Comparison of ENCODE assay signal across 7 cellular contexts in the genomic region with DNA sequence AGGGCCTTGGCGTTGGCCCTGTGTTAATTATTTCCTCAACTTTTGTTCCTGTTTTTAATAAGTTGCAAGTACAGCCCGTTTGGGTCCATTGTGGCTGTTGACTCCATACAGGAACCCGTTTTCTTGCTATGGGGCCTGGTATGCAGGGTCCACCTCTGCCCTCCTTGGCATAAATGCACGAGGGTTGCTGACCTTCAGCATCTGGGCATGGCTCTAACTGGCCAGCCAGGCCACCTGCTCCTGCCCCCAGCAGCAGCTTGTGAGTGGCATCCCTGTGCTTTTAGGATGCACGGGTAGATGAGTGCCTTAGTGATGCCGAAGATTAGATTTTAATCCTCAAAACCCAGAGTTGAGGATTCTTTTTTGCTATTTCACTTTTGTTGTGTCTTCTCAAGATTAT.
"Had no signal": no experiment of that assay in that cellular context is flagged by ENCODE, and none has a peak within 500 bp of the region (broad histone marks: within the 10 kb centered on the region; RNA-seq: fewer than 3 reads in every experiment).

No MANE protein-coding gene starts in this region.

- H3K4me1 Mint-ChIP-seq: IgD-negative memory B cell had no signal

- H3K27ac Mint-ChIP-seq: IgD-negative memory B cell had no signal

- DNase-seq: IMR-90, KBM-7, KG1 had no signal

- H3K36me3 Mint-ChIP-seq: IgD-negative memory B cell had no signal

- H3K27ac ChIP-seq: HL-60 had no signal

- H3K4me3 Mint-ChIP-seq: IgD-negative memory B cell had no signal

- H3K4me3 ChIP-seq: K562 had no signal

- H3K27me3 Mint-ChIP-seq: IgD-negative memory B cell had no signal

- ATAC-seq: HepG2, K562 had no signal
